ENCODE assay signal across 1 cellular context in the genomic region with DNA sequence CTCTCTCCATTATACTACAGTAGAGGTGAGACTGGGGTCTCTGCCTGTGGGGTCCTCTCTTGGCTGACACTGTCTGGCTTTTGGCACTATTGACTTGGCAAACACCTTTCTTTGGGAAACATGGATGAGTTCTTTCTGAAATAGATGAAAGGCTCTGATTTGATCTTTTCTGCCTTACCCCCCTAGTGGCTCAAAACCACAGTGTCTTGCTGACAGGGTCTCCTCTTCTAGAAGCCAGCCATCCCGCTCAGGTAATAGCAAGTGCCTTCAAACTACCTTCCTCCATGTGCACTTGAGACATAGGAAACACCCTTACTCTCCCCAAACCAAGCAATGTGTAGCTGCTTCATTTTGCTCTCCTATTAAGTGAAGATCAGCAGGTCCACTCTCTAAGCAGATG.
TF ChIP-seq lines count a peak whose summit lies in the region.

No MANE protein-coding gene starts in this region.

TF ChIP-seq in GM23338, 12 proteins besides CTCF, POLR2A, EP300 and RAD21:
- TF ChIP-seq REST (IDR thresholded peaks at IDR 0.05; ENCODE audit: unreplicated experiment) = no peak
- TF ChIP-seq, protein P1, sequence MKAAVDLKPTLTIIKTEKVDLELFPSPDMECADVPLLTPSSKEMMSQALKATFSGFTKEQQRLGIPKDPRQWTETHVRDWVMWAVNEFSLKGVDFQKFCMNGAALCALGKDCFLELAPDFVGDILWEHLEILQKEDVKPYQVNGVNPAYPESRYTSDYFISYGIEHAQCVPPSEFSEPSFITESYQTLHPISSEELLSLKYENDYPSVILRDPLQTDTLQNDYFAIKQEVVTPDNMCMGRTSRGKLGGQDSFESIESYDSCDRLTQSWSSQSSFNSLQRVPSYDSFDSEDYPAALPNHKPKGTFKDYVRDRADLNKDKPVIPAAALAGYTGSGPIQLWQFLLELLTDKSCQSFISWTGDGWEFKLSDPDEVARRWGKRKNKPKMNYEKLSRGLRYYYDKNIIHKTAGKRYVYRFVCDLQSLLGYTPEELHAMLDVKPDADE (IDR thresholded peaks at IDR 0.05) = no peak
- TF ChIP-seq EZH2phosphoT487 (IDR thresholded peaks at IDR 0.05; ENCODE audit: unreplicated experiment) = no peak
- TF ChIP-seq CREB1 (CRISPR knock-in tag; IDR thresholded peaks at IDR 0.05; ENCODE audit: low read depth) = no peak
- no peak for TF ChIP-seq ZNF114 (CRISPR knock-in tag; IDR thresholded peaks at IDR 0.05)
- TF ChIP-seq ZNF331 (CRISPR knock-in tag; IDR thresholded peaks at IDR 0.05; ENCODE audit: low read depth) = no peak
- no peak for TF ChIP-seq POLR2AphosphoS5 (IDR thresholded peaks at IDR 0.05; ENCODE audit: low read depth)
- no peak for TF ChIP-seq ZNF462 (CRISPR knock-in tag; IDR thresholded peaks at IDR 0.05)
- TF ChIP-seq EZH2 (IDR thresholded peaks at IDR 0.05; ENCODE audit: low read depth, unreplicated experiment) = no peak
